In the genomic region with DNA sequence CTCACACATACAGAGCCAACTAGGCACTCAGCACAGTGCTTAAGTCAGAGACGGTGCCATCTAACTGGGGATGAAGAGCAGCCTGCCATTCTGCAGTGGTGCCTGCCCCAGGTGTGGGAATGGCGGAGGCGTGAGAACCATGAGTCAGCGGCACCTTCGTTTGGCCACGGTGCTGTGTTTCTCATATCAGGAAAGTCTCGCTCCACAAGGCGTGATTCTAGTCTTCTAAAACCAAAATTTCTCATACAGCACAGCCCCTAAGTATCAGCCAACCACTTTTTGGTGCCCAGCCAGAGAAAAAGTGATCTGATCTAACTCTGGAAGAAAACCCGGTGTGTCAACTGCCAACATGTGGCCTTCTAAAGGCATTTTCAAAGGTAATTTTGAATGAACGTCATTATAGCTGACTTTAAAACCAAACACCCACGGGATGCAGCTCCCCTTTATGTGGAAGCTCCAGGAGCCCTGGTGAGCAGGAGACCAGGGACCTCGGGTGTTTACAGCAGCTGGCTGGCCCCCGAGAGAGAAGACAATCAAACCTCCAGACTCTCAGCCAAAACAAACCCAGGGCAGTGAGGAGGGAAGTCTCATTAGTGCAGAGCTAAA, we compare ENCODE assay signal across 11 cellular contexts. TPM values are rescaled to one million over a fixed set of nuclear protein-coding genes. Genes with fewer than 3 reads are reported as not detected.
DNase-seq lines count a peak whose midpoint lies in the region; ATAC-seq and TF ChIP-seq lines count a peak whose summit lies in the region.
"Had no signal": no experiment of that assay in that cellular context is flagged by ENCODE, and none has a peak within 500 bp of the region (broad histone marks: within the 10 kb centered on the region; RNA-seq: fewer than 3 reads in every experiment).

No MANE protein-coding gene starts in this region.

- peak overlapping the region; percentile 53 for H2AFZ ChIP-seq in mammary epithelial cell (ENCODE audit: low read depth, low read length)

- H3K4me3 ChIP-seq in mammary epithelial cell (replicated peaks in 1 of 3; ENCODE audit: insufficient read depth in 1 of 3, low read depth in 2 of 3, low read length in 3 of 3) = no peak overlapping the region

- CTCF ChIA-PET in mammary epithelial cell (lab: Charles Lee; ENCODE audit: low non-redundant PET) = no interaction called here

- DNase-seq in GM13977 (ENCODE audit: low spot score) (peak; percentile 71), mammary epithelial cell (peak; percentile 86), T-helper 9 cell (no peak), DMS153 (lab: John Stamatoyannopoulos, UW) (no peak), AML-193 (lab: John Stamatoyannopoulos, UW) (no peak), NCI-H345 (lab: John Stamatoyannopoulos, UW) (no peak)
- DNase-seq: NCI-H524 had no signal

- peak overlapping the region; percentile 26 for H3K4me2 ChIP-seq in mammary epithelial cell (ENCODE audit: insufficient read depth, low read depth, low read length)

- TF ChIP-seq CTCF in GM13977 (IDR thresholded peaks at IDR 0.05; ENCODE audit: extremely low read depth, insufficient read depth, missing control alignments) (no peak), mammary epithelial cell (conservative IDR thresholded peaks at IDR 0.05 in 1 of 2, IDR thresholded peaks at IDR 0.05 in 1 of 2; ENCODE audit: extremely low read depth in 1 of 2, insufficient read depth in 1 of 2, low read depth in 1 of 2, low read length in 2 of 2) (no peak)

- peaks cover 4% of the 10 kb centered on the region for H3K4me1 ChIP-seq in mammary epithelial cell (ENCODE audit: insufficient read depth, low read length)

- no peaks in the 10 kb centered on the region for H3K79me2 ChIP-seq in mammary epithelial cell (ENCODE audit: insufficient read depth, low read length)

- no peaks in the 10 kb centered on the region for H4K20me1 ChIP-seq in mammary epithelial cell (ENCODE audit: insufficient read depth, low read length)

- in situ Hi-C loops in GM13977 (cut with MboI; ENCODE audit: low pct_unique_long_range_greater_than_20kb, low sequenced_read_pairs, unreplicated experiment) (no loop called here), mammary epithelial cell (cut with MboI; ENCODE audit: low sequenced_read_pairs in 2 of 2) (no loop called here)

- ATAC-seq in GM19324 (IDR thresholded peaks at IDR 0.05; ENCODE audit: low FRiP score, unreplicated experiment) = peak; percentile 61
- peak; percentile 79 for ATAC-seq in HG03175 (IDR thresholded peaks at IDR 0.05; ENCODE audit: unreplicated experiment)

- H3K27me3 ChIP-seq in mammary epithelial cell (ENCODE audit: insufficient read depth, low read length) = no peaks in the 10 kb centered on the region

- 30% methylated on average over 13 of the region's 13 CpGs for WGBS in mammary epithelial cell (ENCODE audit: low coverage, missing lambda C conversion rate)

- H3K27ac ChIP-seq in mammary epithelial cell (ENCODE audit: insufficient read depth, low read depth, low read length) = no peak overlapping the region

- H3K9me3 ChIP-seq in mammary epithelial cell (replicated peaks; ENCODE audit: insufficient read depth, low read length) = no peaks in the 10 kb centered on the region

- H3K36me3 ChIP-seq in mammary epithelial cell (ENCODE audit: insufficient read depth, low read length) = no peaks in the 10 kb centered on the region

- no peak overlapping the region for H3K9ac ChIP-seq in mammary epithelial cell (ENCODE audit: insufficient read depth, low read length)

- dilution Hi-C loops in mammary epithelial cell (cut with HindIII; ENCODE audit: low sequenced_read_pairs) = no loop called here

- no TSS peak for BruUV-seq in mammary epithelial cell (replicated peaks; lab: Mats Ljungman, UMichigan)

- intact Hi-C loops in mammary epithelial cell (cut with micrococcal nuclease) = no loop called here

RNA-seq across cellular contexts. Expression of gene ABCC12, which starts 54.6 kb away (rescaled TPM):
- not detected for total RNA-seq in mammary epithelial cell
- not detected for polyA plus RNA-seq in mammary epithelial cell
- not detected for polyA minus RNA-seq in mammary epithelial cell
- total RNA-seq: Daoy, renal cortical epithelial cell had no signal

Comparison
In these comparisons a context has a peak if more than half of its experiments do, and no peak if none do; other contexts are left out.
1. DNase-seq: peak in GM13977 (single experiment) and mammary epithelial cell (single experiment); none in T-helper 9 cell (single experiment), DMS153 (single experiment), AML-193 (0 of 2) and NCI-H345 (single experiment).